8 cellular contexts compared by ENCODE assay signal in the genomic region with DNA sequence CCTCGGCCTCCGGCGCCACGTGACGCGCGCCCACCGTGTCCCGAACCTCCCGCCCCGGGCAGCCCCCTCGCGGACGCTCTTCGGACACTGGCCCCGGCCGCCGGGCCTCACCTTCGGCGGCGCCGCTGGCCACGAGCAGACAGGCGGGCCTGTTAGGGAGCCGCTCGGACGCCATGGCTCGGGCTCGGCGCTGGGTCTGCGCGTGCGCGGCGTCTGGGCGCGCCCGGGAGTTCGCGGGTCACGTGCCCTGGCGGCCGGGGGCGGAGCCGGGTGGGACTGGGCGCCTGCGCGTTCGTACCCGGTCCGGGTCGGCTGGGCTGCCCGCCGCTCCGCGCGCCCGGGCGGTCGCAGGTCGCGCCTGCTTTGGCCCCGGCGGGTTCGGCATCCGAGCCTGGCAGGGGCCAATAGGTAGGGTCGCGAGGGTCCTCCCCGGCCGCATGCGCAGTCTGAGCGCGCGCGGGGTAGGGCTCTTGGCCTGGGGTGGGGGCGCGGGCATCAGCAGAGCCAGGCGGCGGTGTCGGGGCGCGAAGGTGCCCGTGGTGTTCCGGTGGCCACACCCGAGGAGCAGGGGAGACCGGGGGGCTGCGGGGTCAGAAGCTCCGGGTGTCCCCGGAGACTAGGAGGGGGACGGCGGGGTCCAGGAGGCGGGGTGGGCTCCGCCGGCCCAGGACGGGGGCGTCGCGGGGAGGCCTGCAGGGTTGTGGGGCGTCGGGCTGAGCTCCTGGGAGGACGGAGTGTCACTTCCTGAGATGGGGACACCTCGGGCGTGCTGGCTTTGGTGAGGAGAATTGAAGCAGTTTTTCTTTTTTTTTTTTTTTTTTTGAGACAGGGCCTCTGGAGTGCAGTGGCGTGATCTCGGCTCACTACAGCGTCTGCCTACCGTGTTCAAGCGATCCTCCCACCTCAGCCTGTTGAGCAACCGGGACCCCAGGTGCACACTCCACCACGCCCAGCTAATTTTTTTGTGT. TPM values are rescaled to one million over a fixed set of nuclear protein-coding genes. Genes with fewer than 3 reads are reported as not detected.
DNase-seq lines count a peak whose midpoint lies in the region; ATAC-seq and TF ChIP-seq lines count a peak whose summit lies in the region.

Gene GATD1, minus strand, starts transcription at position 200 of the 968 bp plus-strand sequence. Its CDS starts 25 bp downstream, at position 175.

- H3K27ac ChIP-seq in cingulate gyrus (ENCODE audit: low read depth, low read length): peak within 1 kb of the TSS; percentile 79

- TF ChIP-seq CTCF in AG10803 (conservative IDR thresholded peaks at IDR 0.05; ENCODE audit: low read length): no peak

- ATAC-seq in GM19043 (IDR thresholded peaks at IDR 0.05; ENCODE audit: low read depth, unreplicated experiment) (peak; percentile 84), HG03354 (IDR thresholded peaks at IDR 0.05; ENCODE audit: poor library complexity, severe bottlenecking, unreplicated experiment) (peak; percentile 84), left colon (peak; percentile 90)

- intact Hi-C loops in left colon (cut with DNase I, micrococcal nuclease): no loop called here

- peak within 1 kb of the TSS; percentile 82 for H3K4me3 ChIP-seq in AG10803 (ENCODE audit: low read length)

- peak; percentile 78 for DNase-seq in AG10803 (ENCODE audit: low read depth)
- DNase-seq in NCI-H510A (lab: John Stamatoyannopoulos, UW): peak; percentile 57
- DNase-seq in activated CD4-positive, alpha-beta T cell treated with anti-CD3 and anti-CD28 coated beads for 4 hours: peak; percentile 92 to 93
- DNase-seq in left colon: peak; percentile 87 to 94
- DNase-seq in stimulated activated CD4-positive, alpha-beta T cell treated with anti-CD3 and anti-CD28 coated beads, Interleukin-1b, Interleukin-23, amount 100 ng/mL, for 48 hours: peak; percentile 92

RNA-seq across cellular contexts. Expression of gene GATD1, which starts in this region (rescaled TPM):
- total RNA-seq in left colon: 10 to 100 TPM; 49.2 to 60.2 TPM

Comparison
In these comparisons a context has a peak if more than half of its experiments do, and no peak if none do; other contexts are left out.
1. Peak in every context shown above with its lines: DNase-seq, ATAC-seq, H3K4me3 ChIP-seq and H3K27ac ChIP-seq.